Comparison of ENCODE assay signal across 9 cellular contexts in the genomic region with DNA sequence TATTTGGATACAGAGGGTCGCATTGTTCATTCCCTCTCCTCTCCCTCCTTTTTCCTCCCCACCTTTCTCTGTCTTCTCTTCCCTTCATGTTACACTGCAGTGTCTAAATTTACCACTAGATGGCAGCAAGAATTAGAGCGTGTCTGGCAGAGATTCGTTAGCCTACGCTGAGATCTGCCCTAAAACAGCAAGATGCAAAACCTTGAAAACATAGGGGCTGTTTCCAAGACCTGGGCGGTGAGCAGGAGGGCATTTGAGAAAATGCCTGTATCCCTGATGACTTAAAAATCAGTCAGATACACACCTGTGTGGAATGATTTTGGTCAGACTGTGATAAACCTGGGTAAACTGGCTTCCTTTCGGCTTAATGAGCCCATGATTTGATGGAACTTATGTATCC.
A peak's percentile ranks its signal among the peaks of the same experiment; 100 is the strongest.
DNase-seq lines count a peak whose midpoint lies in the region; ATAC-seq and TF ChIP-seq lines count a peak whose summit lies in the region.
"Had no signal": no experiment of that assay in that cellular context is flagged by ENCODE, and none has a peak within 500 bp of the region (broad histone marks: within the 10 kb centered on the region; RNA-seq: fewer than 3 reads in every experiment).

No MANE protein-coding gene starts in this region.

- peak; percentile 91 for TF ChIP-seq CTCF in CD8-positive, alpha-beta T cell (IDR thresholded peaks at IDR 0.05)
- TF ChIP-seq CTCF in fibroblast of pulmonary artery (IDR thresholded peaks at IDR 0.05; ENCODE audit: low read length, missing control alignments) (peak; percentile 98), neural progenitor cell (IDR thresholded peaks at IDR 0.05) (peak; percentile 95)

- no peak overlapping the region for H3K4me3 ChIP-seq in CD8-positive, alpha-beta T cell (ENCODE audit: low read depth, low read length)
- H3K4me3 ChIP-seq in fibroblast of pulmonary artery (replicated peaks; ENCODE audit: low read depth, low read length): no peak overlapping the region
- H3K4me3 ChIP-seq in neural progenitor cell: no peak overlapping the region

- no peaks in the 10 kb centered on the region for H3K36me3 Mint-ChIP-seq in CD8-positive, alpha-beta T cell
- peaks cover 1% of the 10 kb centered on the region for H3K36me3 Mint-ChIP-seq in neural progenitor cell

- no peaks in the 10 kb centered on the region for H4K20me1 ChIP-seq in neural progenitor cell (ENCODE audit: low read depth)

- peak in 4 of 7 experiments; percentile 4 to 50 (median 26) for DNase-seq in CD8-positive, alpha-beta T cell
- DNase-seq in NCI-H69 (lab: John Stamatoyannopoulos, UW): peak; percentile 92
- peak; percentile 3 for DNase-seq in activated T-cell treated with anti-CD3 and anti-CD28 coated beads for 1 hour (ENCODE audit: low read depth)
- peak; percentile 77 for DNase-seq in fibroblast of pulmonary artery (ENCODE audit: low read depth)
- DNase-seq in neural progenitor cell (ENCODE audit: low spot score): peak; percentile 77
- DNase-seq in cortex of kidney (lab: John Stamatoyannopoulos, UW): no peak

- H3K36me3 ChIP-seq in CD8-positive, alpha-beta T cell (ENCODE audit: insufficient read depth, low read length): no peaks in the 10 kb centered on the region
- H3K36me3 ChIP-seq in neural progenitor cell: no peaks in the 10 kb centered on the region

- H3K9me3 ChIP-seq in CD8-positive, alpha-beta T cell (ENCODE audit: low read length): no peaks in the 10 kb centered on the region
- H3K9me3 ChIP-seq in neural progenitor cell (ENCODE audit: low read depth): no peaks in the 10 kb centered on the region

- no peaks in the 10 kb centered on the region for H3F3A ChIP-seq in neural progenitor cell (ENCODE audit: low read depth)

- H3K27ac Mint-ChIP-seq in CD8-positive, alpha-beta T cell: no peak overlapping the region
- no peak overlapping the region for H3K27ac Mint-ChIP-seq in neural progenitor cell
- H3K27ac Mint-ChIP-seq: T-helper 1 cell treated with Interleukin-12 subunit alpha and Interleukin-12 subunit beta and Interleukin-4 antibody, amounts not matched to agents 30 μg/mL and 1 μg/mL, for 36 hours had no signal

- POLR2A ChIA-PET in CD8-positive, alpha-beta T cell (lab: Charles Lee): no interaction called here

- H2AFZ ChIP-seq in neural progenitor cell (replicated peaks): no peak overlapping the region

- no peaks in the 10 kb centered on the region for H3K79me2 ChIP-seq in neural progenitor cell (ENCODE audit: low read depth)

- H3K27ac ChIP-seq in CD8-positive, alpha-beta T cell (ENCODE audit: low read depth, low read length): no peak overlapping the region
- H3K27ac ChIP-seq in neural progenitor cell: no peak overlapping the region

- intact Hi-C loops in CD8-positive, alpha-beta T cell (cut with DNase I, micrococcal nuclease): loop anchor here (1.0 to 10.0 kb wide), 6 partner anchors 143 to 935 kb away; no protein-coding TSS in a partner anchor

- H3K4me1 Mint-ChIP-seq in CD8-positive, alpha-beta T cell (ENCODE audit: low read depth): no peaks in the 10 kb centered on the region
- H3K4me1 Mint-ChIP-seq in neural progenitor cell: no peaks in the 10 kb centered on the region

- no peaks in the 10 kb centered on the region for H3K9me3 Mint-ChIP-seq in CD8-positive, alpha-beta T cell
- no peaks in the 10 kb centered on the region for H3K9me3 Mint-ChIP-seq in neural progenitor cell
- H3K9me3 Mint-ChIP-seq: T-helper 1 cell treated with Interleukin-12 subunit alpha and Interleukin-12 subunit beta and Interleukin-4 antibody, amounts not matched to agents 30 μg/mL and 1 μg/mL, for 36 hours had no signal

- no peak overlapping the region for H3K4me3 Mint-ChIP-seq in CD8-positive, alpha-beta T cell
- no peak overlapping the region for H3K4me3 Mint-ChIP-seq in neural progenitor cell
- H3K4me3 Mint-ChIP-seq: T-helper 1 cell treated with Interleukin-12 subunit alpha and Interleukin-12 subunit beta and Interleukin-4 antibody, amounts not matched to agents 30 μg/mL and 1 μg/mL, for 36 hours had no signal

- H3K4me1 ChIP-seq in CD8-positive, alpha-beta T cell (ENCODE audit: insufficient read depth, low read length): no peaks in the 10 kb centered on the region
- no peaks in the 10 kb centered on the region for H3K4me1 ChIP-seq in neural progenitor cell

- ATAC-seq in CD8-positive, alpha-beta T cell: peak; percentile 69
- ATAC-seq in GM19043 (IDR thresholded peaks at IDR 0.05; ENCODE audit: low read depth, unreplicated experiment) (peak; percentile 57), HG03442 (IDR thresholded peaks at IDR 0.05; ENCODE audit: unreplicated experiment) (peak; percentile 55)

- CTCF ChIA-PET in CD8-positive, alpha-beta T cell (lab: Charles Lee): interaction anchor here (0.7 to 10.2 kb wide), 18 partner anchors 9 to 935 kb away, joined by 3 to 105 read pairs (median 5); a partner anchor contains a TSS

- H3K9ac ChIP-seq in neural progenitor cell: no peak overlapping the region

- no peak overlapping the region for H3K4me2 ChIP-seq in neural progenitor cell

- peaks cover 4% of the 10 kb centered on the region for H3K27me3 Mint-ChIP-seq in CD8-positive, alpha-beta T cell (ENCODE audit: low read depth)
- H3K27me3 Mint-ChIP-seq in neural progenitor cell (ENCODE audit: insufficient read depth, low read depth): no peaks in the 10 kb centered on the region

- no peaks in the 10 kb centered on the region for H3K27me3 ChIP-seq in CD8-positive, alpha-beta T cell (ENCODE audit: insufficient read depth, low read length)
- H3K27me3 ChIP-seq in neural progenitor cell: no peaks in the 10 kb centered on the region
